ENCODE assay signal across 25 cellular contexts in genomic region chr5:54320256-54320655, GRCh38.
"Had no signal": no experiment of that assay in that cellular context is flagged by ENCODE, and none has a peak within 500 bp of the region (broad histone marks: within the 10 kb centered on the region; RNA-seq: fewer than 3 reads in every experiment).

No MANE protein-coding gene starts in this region.

- ATAC-seq: activated T-cell treated with anti-CD3 and anti-CD28 coated beads, Interleukin-2, amount 50 U/mL, for 4 hours; SK-N-SH treated with all-trans-retinoic acid at 6 μM for 48 hours; WTC11 had no signal

- H3K27ac Mint-ChIP-seq: activated CD4-positive, alpha-beta memory T cell treated with anti-CD3 and anti-CD28 coated beads for 36 hours; activated naive CD4-positive, alpha-beta T cell treated with anti-CD3 and anti-CD28 coated beads for 36 hours; activated naive CD8-positive, alpha-beta T cell; brain; IgD-negative memory B cell; WTC11 had no signal

- H3K4me3 Mint-ChIP-seq: activated CD4-positive, alpha-beta memory T cell treated with anti-CD3 and anti-CD28 coated beads for 36 hours; activated naive CD4-positive, alpha-beta T cell treated with anti-CD3 and anti-CD28 coated beads for 36 hours; activated naive CD8-positive, alpha-beta T cell; activated T-cell treated with anti-CD3 and anti-CD28 coated beads, Interleukin-2, amount 50 U/mL, for 4 hours; brain; central memory CD8-positive, alpha-beta T cell; IgD-negative memory B cell; WTC11 had no signal

- H3K4me3 ChIP-seq: SJSA1 had no signal

- DNase-seq: activated CD4-positive, alpha-beta memory T cell treated with anti-CD3 and anti-CD28 coated beads for 36 hours; activated CD4-positive, alpha-beta T cell treated with anti-CD3 and anti-CD28 coated beads for 48 hours; activated CD4-positive, CD25-positive, alpha-beta regulatory T cell treated with anti-CD3 and anti-CD28 coated beads, Interleukin-2, amount 50 U/mL, for 72 hours; activated CD8-positive, alpha-beta memory T cell treated with anti-CD3 and anti-CD28 coated beads for 24 hours; activated gamma-delta T cell; activated naive CD4-positive, alpha-beta T cell treated with anti-CD3 and anti-CD28 coated beads for 36 hours; activated T-cell treated with anti-CD3 and anti-CD28 coated beads, Interleukin-2, amount 50 U/mL, for 4 hours; amygdala; NCI-H1092; NCI-H1417; NCI-H1694 treated with DMSO at 0.1 percent for 48 hours; NCI-H2029 treated with DMSO at 0.1 percent for 48 hours; NCI-H446 treated with DMSO at 0.1 percent for 48 hours; NCI-H524 treated with DMSO at 0.1 percent for 48 hours; NK-92 treated with Interleukin-12 subunit alpha and Interleukin-12 subunit beta, amount 100 ng/mL, for 24 hours; SHP77; SW 1271 had no signal

- H3K9me3 ChIP-seq: SJSA1 had no signal

- H3K36me3 Mint-ChIP-seq: activated CD4-positive, alpha-beta memory T cell treated with anti-CD3 and anti-CD28 coated beads for 36 hours; activated naive CD8-positive, alpha-beta T cell; brain; IgD-negative memory B cell; WTC11 had no signal

- H3K36me3 ChIP-seq: SJSA1 had no signal

- H3K4me1 Mint-ChIP-seq: brain; central memory CD8-positive, alpha-beta T cell; IgD-negative memory B cell had no signal

- H3K27ac ChIP-seq: KMS-11, SJSA1 had no signal

- H3K9me3 Mint-ChIP-seq: activated CD4-positive, alpha-beta memory T cell treated with anti-CD3 and anti-CD28 coated beads for 36 hours; activated naive CD4-positive, alpha-beta T cell treated with anti-CD3 and anti-CD28 coated beads for 36 hours; activated T-cell treated with anti-CD3 and anti-CD28 coated beads, Interleukin-2, amount 50 U/mL, for 4 hours; brain; central memory CD8-positive, alpha-beta T cell; IgD-negative memory B cell; WTC11 had no signal
